ENCODE assay signal across 8 cellular contexts in the genomic region with DNA sequence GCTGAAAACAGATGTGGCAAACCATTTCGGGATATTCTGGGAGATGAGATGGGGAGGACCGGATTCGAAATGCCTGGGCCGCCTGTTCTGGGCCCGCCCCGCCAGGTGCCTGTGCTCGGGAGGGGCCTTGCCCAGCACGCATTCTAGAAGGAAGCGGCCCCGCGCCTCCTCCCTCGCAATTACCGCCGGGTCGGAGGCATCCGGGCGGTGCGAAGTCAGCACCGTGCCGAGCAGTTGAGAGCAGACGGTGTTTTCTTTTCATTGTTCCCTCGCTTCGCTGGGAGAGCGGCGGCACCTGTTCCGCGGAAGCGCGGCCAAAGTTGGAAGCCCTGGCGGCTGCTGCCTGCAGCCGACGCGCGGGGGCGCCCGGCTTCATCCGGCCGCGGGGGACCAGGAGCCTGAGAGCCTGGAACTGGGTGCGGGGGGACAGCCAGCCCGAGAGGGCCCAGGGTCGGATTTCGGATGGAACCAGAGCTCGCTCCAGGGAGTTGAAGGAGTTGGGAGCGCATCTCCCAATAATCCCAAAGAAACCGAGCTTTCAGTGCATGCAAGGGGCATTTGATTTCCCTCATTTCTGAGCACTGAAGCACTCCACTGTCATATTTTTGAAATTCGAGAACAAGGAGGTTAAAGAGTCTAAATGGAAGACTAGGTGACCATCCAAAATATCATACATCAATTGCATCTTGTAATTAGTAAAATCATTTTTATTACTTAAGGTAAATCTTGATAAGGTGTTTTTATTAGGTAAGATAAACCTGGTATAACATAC.
DNase-seq lines count a peak whose midpoint lies in the region; ATAC-seq, FAIRE-seq and TF ChIP-seq lines count a peak whose summit lies in the region.
"Had no signal": no experiment of that assay in that cellular context is flagged by ENCODE, and none has a peak within 500 bp of the region (broad histone marks: within the 10 kb centered on the region; RNA-seq: fewer than 3 reads in every experiment).

No MANE protein-coding gene starts in this region.

- FAIRE-seq in pancreas (lab: Jason Lieb, UNC) = no peak

- peak overlapping the region; percentile 26 to 67 for H3K4me3 Mint-ChIP-seq in activated T-cell treated with anti-CD3 and anti-CD28 coated beads, Interleukin-2, amount 50 U/mL, for 72 hours
- H3K4me3 Mint-ChIP-seq: T-helper 1 cell treated with Interleukin-12 subunit alpha and Interleukin-12 subunit beta and Interleukin-4 antibody, amounts not matched to agents 30 μg/mL and 1 μg/mL, for 36 hours had no signal

- TF ChIP-seq CTCF in GM12865 (IDR thresholded peaks at IDR 0.05; ENCODE audit: insufficient read depth, low read depth, low read length, missing control alignments) (peak; percentile 32), pancreas (IDR thresholded peaks at IDR 0.05) (peak; percentile 17 to 50 (median 47))

- no peak overlapping the region for H3K27ac Mint-ChIP-seq in activated T-cell treated with anti-CD3 and anti-CD28 coated beads, Interleukin-2, amount 50 U/mL, for 72 hours
- H3K27ac Mint-ChIP-seq: T-helper 1 cell treated with Interleukin-12 subunit alpha and Interleukin-12 subunit beta and Interleukin-4 antibody, amounts not matched to agents 30 μg/mL and 1 μg/mL, for 36 hours had no signal

- peak overlapping the region in 2 of 4 donors; percentile 51 to 57 for H3K27ac ChIP-seq in pancreas

- DNase-seq in GM12865 (ENCODE audit: low read depth) = peak; percentile 7
- peak; percentile 91 for DNase-seq in NCI-H1417 treated with DMSO at 0.1 percent for 48 hours (lab: John Stamatoyannopoulos, UW)
- peak; percentile 28 to 47 for DNase-seq in activated T-cell treated with anti-CD3 and anti-CD28 coated beads, Interleukin-2, amount 50 U/mL, for 72 hours
- DNase-seq in head of caudate nucleus = peak in 41 of 42 donors; percentile 28 to 82 (median 63)
- peak; percentile 47 to 89 (median 64) for DNase-seq in pancreas
- no peak for DNase-seq in 8988T

- H3K27me3 Mint-ChIP-seq in activated T-cell treated with anti-CD3 and anti-CD28 coated beads, Interleukin-2, amount 50 U/mL, for 72 hours (ENCODE audit: low read depth) = peaks cover 15% of the 10 kb centered on the region

- H3K4me3 ChIP-seq in GM12865 (ENCODE audit: low read depth, low read length) = no peak overlapping the region
- peak overlapping the region in 3 of 4 donors; percentile 7 to 46 (median 30) for H3K4me3 ChIP-seq in pancreas

- no peaks in the 10 kb centered on the region for H3K9me3 ChIP-seq in pancreas

- WGBS in pancreas, 2 donors = 4% methylated on average over 45 to 47 of the region's 47 CpGs

- no peaks in the 10 kb centered on the region for H3K27me3 ChIP-seq in pancreas

- no peaks in the 10 kb centered on the region for H3K4me1 Mint-ChIP-seq in activated T-cell treated with anti-CD3 and anti-CD28 coated beads, Interleukin-2, amount 50 U/mL, for 72 hours (ENCODE audit: low read depth)

- ATAC-seq in activated T-cell treated with anti-CD3 and anti-CD28 coated beads, Interleukin-2, amount 50 U/mL, for 72 hours (replicated peaks in 1 of 2) = peak; percentile 50 to 66
- peak; percentile 89 to 94 (median 94) for ATAC-seq in pancreas
- no peak for ATAC-seq in GM18873 (IDR thresholded peaks at IDR 0.05; ENCODE audit: low FRiP score, unreplicated experiment)

- intact Hi-C loops in head of caudate nucleus (cut with DNase I) (no loop called here), pancreas (cut with DNase I) (no loop called here)

- H3K36me3 ChIP-seq in pancreas = no peaks in the 10 kb centered on the region

- no peaks in the 10 kb centered on the region for H3K9me3 Mint-ChIP-seq in activated T-cell treated with anti-CD3 and anti-CD28 coated beads, Interleukin-2, amount 50 U/mL, for 72 hours
- H3K9me3 Mint-ChIP-seq: T-helper 1 cell treated with Interleukin-12 subunit alpha and Interleukin-12 subunit beta and Interleukin-4 antibody, amounts not matched to agents 30 μg/mL and 1 μg/mL, for 36 hours had no signal

- no peaks in the 10 kb centered on the region for H3K36me3 Mint-ChIP-seq in activated T-cell treated with anti-CD3 and anti-CD28 coated beads, Interleukin-2, amount 50 U/mL, for 72 hours (ENCODE audit: insufficient read depth in 2 of 2)

- H3K4me1 ChIP-seq in pancreas = no peaks in the 10 kb centered on the region
